ENCODE assay signal across 1 cellular context in the genomic region with DNA sequence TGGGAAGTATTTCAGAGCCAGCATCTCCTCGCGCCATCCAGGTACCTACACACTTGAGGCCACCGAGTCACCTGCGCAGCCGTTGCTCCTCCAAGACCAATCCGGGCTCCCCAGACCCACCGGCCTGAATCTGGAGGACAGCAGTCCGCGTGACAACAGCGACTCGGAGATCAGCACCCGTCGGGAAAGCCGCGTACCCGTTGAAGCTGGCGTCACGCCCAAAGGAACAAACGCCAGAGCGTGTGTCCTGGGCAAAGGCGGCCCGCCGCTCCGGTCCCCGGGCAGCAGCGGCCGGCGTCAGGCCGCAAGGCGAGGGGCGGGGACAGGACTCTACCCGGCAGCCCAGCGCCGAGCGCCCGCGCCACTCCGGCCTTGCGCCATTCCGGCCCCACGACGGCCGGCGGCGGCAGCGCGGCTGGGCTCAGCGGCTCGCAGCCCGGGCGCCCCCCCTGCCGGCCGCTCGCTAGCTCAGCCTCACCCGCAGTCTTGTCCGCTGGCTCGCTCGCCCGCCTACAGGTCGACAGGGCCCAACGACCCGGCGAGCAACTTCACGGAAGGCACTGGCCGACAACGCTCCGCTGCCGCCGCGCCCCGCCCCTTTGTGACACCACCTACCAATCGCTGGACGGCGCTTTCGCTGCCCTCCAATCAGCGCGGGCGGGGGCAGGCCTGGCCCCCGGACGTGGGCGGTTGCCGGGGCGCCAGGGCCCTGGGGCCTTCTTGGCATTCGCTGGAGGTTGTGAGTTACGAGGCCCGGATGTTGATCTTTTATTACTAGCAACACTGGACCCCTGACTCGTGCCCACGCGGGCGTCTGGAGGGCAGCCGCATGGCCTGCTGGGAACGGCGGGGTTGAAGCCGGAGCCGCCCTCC.
TF ChIP-seq lines count a peak whose summit lies in the region.

A gene (minus strand): TSS at position 572 of the 873 bp plus-strand sequence. CDS start 9,047 bp downstream, outside the sequence.

TF ChIP-seq in GM12878, 131 proteins besides CTCF, POLR2A, EP300 and RAD21 (continued from another document and continues in another):
- TF ChIP-seq, protein P1, sequence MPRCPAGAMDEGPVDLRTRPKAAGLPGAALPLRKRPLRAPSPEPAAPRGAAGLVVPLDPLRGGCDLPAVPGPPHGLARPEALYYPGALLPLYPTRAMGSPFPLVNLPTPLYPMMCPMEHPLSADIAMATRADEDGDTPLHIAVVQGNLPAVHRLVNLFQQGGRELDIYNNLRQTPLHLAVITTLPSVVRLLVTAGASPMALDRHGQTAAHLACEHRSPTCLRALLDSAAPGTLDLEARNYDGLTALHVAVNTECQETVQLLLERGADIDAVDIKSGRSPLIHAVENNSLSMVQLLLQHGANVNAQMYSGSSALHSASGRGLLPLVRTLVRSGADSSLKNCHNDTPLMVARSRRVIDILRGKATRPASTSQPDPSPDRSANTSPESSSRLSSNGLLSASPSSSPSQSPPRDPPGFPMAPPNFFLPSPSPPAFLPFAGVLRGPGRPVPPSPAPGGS (IDR thresholded peaks at IDR 0.05; ENCODE audit: borderline replicate concordance, insufficient read depth, low read depth, low read length, poor library complexity, severe bottlenecking), result no peak
- no peak for TF ChIP-seq PML (IDR thresholded peaks at IDR 0.05; ENCODE audit: low read length)
- TF ChIP-seq CREM (IDR thresholded peaks at IDR 0.05; ENCODE audit: low read depth), result peak; percentile 65; the same call in 1 of the 2 replicates
- peak; percentile 96 for TF ChIP-seq SMARCA5 (IDR thresholded peaks at IDR 0.05)
- TF ChIP-seq, protein P2, sequence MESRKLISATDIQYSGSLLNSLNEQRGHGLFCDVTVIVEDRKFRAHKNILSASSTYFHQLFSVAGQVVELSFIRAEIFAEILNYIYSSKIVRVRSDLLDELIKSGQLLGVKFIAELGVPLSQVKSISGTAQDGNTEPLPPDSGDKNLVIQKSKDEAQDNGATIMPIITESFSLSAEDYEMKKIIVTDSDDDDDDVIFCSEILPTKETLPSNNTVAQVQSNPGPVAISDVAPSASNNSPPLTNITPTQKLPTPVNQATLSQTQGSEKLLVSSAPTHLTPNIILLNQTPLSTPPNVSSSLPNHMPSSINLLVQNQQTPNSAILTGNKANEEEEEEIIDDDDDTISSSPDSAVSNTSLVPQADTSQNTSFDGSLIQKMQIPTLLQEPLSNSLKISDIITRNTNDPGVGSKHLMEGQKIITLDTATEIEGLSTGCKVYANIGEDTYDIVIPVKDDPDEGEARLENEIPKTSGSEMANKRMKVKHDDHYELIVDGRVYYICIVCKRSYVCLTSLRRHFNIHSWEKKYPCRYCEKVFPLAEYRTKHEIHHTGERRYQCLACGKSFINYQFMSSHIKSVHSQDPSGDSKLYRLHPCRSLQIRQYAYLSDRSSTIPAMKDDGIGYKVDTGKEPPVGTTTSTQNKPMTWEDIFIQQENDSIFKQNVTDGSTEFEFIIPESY (IDR thresholded peaks at IDR 0.05), result no peak
- no peak for TF ChIP-seq NR2C2 (IDR thresholded peaks at IDR 0.05; ENCODE audit: borderline replicate concordance, control insufficient read depth, insufficient read length, low read depth)
- TF ChIP-seq, protein P3, sequence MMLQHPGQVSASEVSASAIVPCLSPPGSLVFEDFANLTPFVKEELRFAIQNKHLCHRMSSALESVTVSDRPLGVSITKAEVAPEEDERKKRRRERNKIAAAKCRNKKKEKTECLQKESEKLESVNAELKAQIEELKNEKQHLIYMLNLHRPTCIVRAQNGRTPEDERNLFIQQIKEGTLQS (IDR thresholded peaks at IDR 0.05; ENCODE audit: borderline replicate concordance, extremely low read depth, low read depth, low read length), result no peak
- TF ChIP-seq ZNF622 (IDR thresholded peaks at IDR 0.05), result no peak
- peak; percentile 69 for TF ChIP-seq ZNF24 (IDR thresholded peaks at IDR 0.05)
- no peak for TF ChIP-seq STAT3 (IDR thresholded peaks at IDR 0.05; ENCODE audit: low read depth, low read length)
- TF ChIP-seq TCF3 (IDR thresholded peaks at IDR 0.05; ENCODE audit: borderline replicate concordance, insufficient read depth, low read depth, low read length), result peak; percentile 50; the same call in 1 of the 2 replicates
- TF ChIP-seq, protein P4, sequence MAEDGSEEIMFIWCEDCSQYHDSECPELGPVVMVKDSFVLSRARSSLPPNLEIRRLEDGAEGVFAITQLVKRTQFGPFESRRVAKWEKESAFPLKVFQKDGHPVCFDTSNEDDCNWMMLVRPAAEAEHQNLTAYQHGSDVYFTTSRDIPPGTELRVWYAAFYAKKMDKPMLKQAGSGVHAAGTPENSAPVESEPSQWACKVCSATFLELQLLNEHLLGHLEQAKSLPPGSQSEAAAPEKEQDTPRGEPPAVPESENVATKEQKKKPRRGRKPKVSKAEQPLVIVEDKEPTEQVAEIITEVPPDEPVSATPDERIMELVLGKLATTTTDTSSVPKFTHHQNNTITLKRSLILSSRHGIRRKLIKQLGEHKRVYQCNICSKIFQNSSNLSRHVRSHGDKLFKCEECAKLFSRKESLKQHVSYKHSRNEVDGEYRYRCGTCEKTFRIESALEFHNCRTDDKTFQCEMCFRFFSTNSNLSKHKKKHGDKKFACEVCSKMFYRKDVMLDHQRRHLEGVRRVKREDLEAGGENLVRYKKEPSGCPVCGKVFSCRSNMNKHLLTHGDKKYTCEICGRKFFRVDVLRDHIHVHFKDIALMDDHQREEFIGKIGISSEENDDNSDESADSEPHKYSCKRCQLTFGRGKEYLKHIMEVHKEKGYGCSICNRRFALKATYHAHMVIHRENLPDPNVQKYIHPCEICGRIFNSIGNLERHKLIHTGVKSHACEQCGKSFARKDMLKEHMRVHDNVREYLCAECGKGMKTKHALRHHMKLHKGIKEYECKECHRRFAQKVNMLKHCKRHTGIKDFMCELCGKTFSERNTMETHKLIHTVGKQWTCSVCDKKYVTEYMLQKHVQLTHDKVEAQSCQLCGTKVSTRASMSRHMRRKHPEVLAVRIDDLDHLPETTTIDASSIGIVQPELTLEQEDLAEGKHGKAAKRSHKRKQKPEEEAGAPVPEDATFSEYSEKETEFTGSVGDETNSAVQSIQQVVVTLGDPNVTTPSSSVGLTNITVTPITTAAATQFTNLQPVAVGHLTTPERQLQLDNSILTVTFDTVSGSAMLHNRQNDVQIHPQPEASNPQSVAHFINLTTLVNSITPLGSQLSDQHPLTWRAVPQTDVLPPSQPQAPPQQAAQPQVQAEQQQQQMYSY (CRISPR knock-in tag; IDR thresholded peaks at IDR 0.05), result no peak
- TF ChIP-seq NBN (IDR thresholded peaks at IDR 0.05), result no peak
- peak; percentile 56; the same call in 1 of the 2 replicates for TF ChIP-seq PAX5 (IDR thresholded peaks at IDR 0.05; ENCODE audit: borderline replicate concordance, low read depth, low read length)
- TF ChIP-seq HDAC2 (IDR thresholded peaks at IDR 0.05), result no peak
- TF ChIP-seq SMAD5 (IDR thresholded peaks at IDR 0.05; ENCODE audit: low read depth), result no peak
- no peak for TF ChIP-seq KDM1A (IDR thresholded peaks at IDR 0.05; ENCODE audit: borderline replicate concordance)
- peak; percentile 94 for TF ChIP-seq SP1 (IDR thresholded peaks at IDR 0.05; ENCODE audit: low read depth, low read length)
- no peak for TF ChIP-seq RCOR1 (conservative IDR thresholded peaks at IDR 0.05; ENCODE audit: low read depth, low read length)
- peak; percentile 64; the same call in 1 of the 2 replicates for TF ChIP-seq BACH1 (IDR thresholded peaks at IDR 0.05; ENCODE audit: borderline replicate concordance)
- no peak for TF ChIP-seq HDGF (IDR thresholded peaks at IDR 0.05)
- TF ChIP-seq ZZZ3 (IDR thresholded peaks at IDR 0.05; ENCODE audit: control insufficient read depth, insufficient read length, low read depth), result no peak
- peak; percentile 82 for TF ChIP-seq CHD2 (IDR thresholded peaks at IDR 0.05; ENCODE audit: borderline replicate concordance, low read depth, low read length)
- no peak for TF ChIP-seq SUPT20H (IDR thresholded peaks at IDR 0.05; ENCODE audit: borderline replicate concordance, control insufficient read depth, low read depth, low read length)
- TF ChIP-seq POLR2AphosphoS2 (IDR thresholded peaks at IDR 0.05; ENCODE audit: low read depth, low read length), result no peak
- no peak for TF ChIP-seq CBX5 (IDR thresholded peaks at IDR 0.05; ENCODE audit: low read depth)
- TF ChIP-seq, protein P5, sequence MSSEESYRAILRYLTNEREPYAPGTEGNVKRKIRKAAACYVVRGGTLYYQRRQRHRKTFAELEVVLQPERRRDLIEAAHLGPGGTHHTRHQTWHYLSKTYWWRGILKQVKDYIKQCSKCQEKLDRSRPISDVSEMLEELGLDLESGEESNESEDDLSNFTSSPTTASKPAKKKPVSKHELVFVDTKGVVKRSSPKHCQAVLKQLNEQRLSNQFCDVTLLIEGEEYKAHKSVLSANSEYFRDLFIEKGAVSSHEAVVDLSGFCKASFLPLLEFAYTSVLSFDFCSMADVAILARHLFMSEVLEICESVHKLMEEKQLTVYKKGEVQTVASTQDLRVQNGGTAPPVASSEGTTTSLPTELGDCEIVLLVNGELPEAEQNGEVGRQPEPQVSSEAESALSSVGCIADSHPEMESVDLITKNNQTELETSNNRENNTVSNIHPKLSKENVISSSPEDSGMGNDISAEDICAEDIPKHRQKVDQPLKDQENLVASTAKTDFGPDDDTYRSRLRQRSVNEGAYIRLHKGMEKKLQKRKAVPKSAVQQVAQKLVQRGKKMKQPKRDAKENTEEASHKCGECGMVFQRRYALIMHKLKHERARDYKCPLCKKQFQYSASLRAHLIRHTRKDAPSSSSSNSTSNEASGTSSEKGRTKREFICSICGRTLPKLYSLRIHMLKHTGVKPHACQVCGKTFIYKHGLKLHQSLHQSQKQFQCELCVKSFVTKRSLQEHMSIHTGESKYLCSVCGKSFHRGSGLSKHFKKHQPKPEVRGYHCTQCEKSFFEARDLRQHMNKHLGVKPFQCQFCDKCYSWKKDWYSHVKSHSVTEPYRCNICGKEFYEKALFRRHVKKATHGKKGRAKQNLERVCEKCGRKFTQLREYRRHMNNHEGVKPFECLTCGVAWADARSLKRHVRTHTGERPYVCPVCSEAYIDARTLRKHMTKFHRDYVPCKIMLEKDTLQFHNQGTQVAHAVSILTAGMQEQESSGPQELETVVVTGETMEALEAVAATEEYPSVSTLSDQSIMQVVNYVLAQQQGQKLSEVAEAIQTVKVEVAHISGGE (CRISPR knock-in tag; IDR thresholded peaks at IDR 0.05), result no peak
- TF ChIP-seq, protein P6, sequence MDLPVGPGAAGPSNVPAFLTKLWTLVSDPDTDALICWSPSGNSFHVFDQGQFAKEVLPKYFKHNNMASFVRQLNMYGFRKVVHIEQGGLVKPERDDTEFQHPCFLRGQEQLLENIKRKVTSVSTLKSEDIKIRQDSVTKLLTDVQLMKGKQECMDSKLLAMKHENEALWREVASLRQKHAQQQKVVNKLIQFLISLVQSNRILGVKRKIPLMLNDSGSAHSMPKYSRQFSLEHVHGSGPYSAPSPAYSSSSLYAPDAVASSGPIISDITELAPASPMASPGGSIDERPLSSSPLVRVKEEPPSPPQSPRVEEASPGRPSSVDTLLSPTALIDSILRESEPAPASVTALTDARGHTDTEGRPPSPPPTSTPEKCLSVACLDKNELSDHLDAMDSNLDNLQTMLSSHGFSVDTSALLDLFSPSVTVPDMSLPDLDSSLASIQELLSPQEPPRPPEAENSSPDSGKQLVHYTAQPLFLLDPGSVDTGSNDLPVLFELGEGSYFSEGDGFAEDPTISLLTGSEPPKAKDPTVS (IDR thresholded peaks at IDR 0.05; ENCODE audit: low read depth, low read length), result no peak
- peak; percentile 84 for TF ChIP-seq NR2F1 (conservative IDR thresholded peaks at IDR 0.05)
- TF ChIP-seq ETV6 (conservative IDR thresholded peaks at IDR 0.05 in 1 of 2, IDR thresholded peaks at IDR 0.05 in 1 of 2; ENCODE audit: borderline replicate concordance in 1 of 2, low read depth in 1 of 2), result no peak
- TF ChIP-seq BMI1 (IDR thresholded peaks at IDR 0.05; ENCODE audit: borderline replicate concordance), result no peak
- TF ChIP-seq, protein P7, sequence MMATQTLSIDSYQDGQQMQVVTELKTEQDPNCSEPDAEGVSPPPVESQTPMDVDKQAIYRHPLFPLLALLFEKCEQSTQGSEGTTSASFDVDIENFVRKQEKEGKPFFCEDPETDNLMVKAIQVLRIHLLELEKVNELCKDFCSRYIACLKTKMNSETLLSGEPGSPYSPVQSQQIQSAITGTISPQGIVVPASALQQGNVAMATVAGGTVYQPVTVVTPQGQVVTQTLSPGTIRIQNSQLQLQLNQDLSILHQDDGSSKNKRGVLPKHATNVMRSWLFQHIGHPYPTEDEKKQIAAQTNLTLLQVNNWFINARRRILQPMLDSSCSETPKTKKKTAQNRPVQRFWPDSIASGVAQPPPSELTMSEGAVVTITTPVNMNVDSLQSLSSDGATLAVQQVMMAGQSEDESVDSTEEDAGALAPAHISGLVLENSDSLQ (IDR thresholded peaks at IDR 0.05), result no peak
- TF ChIP-seq, protein P8, sequence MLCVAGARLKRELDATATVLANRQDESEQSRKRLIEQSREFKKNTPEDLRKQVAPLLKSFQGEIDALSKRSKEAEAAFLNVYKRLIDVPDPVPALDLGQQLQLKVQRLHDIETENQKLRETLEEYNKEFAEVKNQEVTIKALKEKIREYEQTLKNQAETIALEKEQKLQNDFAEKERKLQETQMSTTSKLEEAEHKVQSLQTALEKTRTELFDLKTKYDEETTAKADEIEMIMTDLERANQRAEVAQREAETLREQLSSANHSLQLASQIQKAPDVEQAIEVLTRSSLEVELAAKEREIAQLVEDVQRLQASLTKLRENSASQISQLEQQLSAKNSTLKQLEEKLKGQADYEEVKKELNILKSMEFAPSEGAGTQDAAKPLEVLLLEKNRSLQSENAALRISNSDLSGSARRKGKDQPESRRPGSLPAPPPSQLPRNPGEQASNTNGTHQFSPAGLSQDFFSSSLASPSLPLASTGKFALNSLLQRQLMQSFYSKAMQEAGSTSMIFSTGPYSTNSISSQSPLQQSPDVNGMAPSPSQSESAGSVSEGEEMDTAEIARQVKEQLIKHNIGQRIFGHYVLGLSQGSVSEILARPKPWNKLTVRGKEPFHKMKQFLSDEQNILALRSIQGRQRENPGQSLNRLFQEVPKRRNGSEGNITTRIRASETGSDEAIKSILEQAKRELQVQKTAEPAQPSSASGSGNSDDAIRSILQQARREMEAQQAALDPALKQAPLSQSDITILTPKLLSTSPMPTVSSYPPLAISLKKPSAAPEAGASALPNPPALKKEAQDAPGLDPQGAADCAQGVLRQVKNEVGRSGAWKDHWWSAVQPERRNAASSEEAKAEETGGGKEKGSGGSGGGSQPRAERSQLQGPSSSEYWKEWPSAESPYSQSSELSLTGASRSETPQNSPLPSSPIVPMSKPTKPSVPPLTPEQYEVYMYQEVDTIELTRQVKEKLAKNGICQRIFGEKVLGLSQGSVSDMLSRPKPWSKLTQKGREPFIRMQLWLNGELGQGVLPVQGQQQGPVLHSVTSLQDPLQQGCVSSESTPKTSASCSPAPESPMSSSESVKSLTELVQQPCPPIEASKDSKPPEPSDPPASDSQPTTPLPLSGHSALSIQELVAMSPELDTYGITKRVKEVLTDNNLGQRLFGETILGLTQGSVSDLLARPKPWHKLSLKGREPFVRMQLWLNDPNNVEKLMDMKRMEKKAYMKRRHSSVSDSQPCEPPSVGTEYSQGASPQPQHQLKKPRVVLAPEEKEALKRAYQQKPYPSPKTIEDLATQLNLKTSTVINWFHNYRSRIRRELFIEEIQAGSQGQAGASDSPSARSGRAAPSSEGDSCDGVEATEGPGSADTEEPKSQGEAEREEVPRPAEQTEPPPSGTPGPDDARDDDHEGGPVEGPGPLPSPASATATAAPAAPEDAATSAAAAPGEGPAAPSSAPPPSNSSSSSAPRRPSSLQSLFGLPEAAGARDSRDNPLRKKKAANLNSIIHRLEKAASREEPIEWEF (IDR thresholded peaks at IDR 0.05; ENCODE audit: insufficient replicate concordance, low read depth, low read length), result no peak
- TF ChIP-seq EED (IDR thresholded peaks at IDR 0.05; ENCODE audit: low read depth), result peak; percentile 40; the same call in 1 of the 2 replicates
- no peak for TF ChIP-seq NRF1 (conservative IDR thresholded peaks at IDR 0.05; ENCODE audit: low read depth, low read length)
- TF ChIP-seq TBL1XR1 (IDR thresholded peaks at IDR 0.05; ENCODE audit: low read depth, low read length), result no peak
- TF ChIP-seq NFYA (IDR thresholded peaks at IDR 0.05; ENCODE audit: borderline replicate concordance, low read depth, low read length), result peak; percentile 32; the same call in 1 of the 2 replicates
- TF ChIP-seq STAT1 (conservative IDR thresholded peaks at IDR 0.05), result 0 out of 2 replicates have a peak, but pooled peaks have one; percentile 21
